In genomic region chr15:44222478-44222877, GRCh38 we compare ENCODE assay signal across 15 cellular contexts.
"Had no signal": no experiment of that assay in that cellular context is flagged by ENCODE, and none has a peak within 500 bp of the region (broad histone marks: within the 10 kb centered on the region; RNA-seq: fewer than 3 reads in every experiment).

No MANE protein-coding gene starts in this region.

- H3K27ac Mint-ChIP-seq: activated naive CD4-positive, alpha-beta T cell treated with anti-CD3 and anti-CD28 coated beads, Interleukin-2, amount 50 U/mL, for 72 hours; nephron progenitor cell; T-helper 1 cell treated with Interleukin-12 subunit alpha and Interleukin-12 subunit beta and Interleukin-4 antibody, amounts not matched to agents 30 μg/mL and 1 μg/mL, for 36 hours had no signal

- H3K9me3 ChIP-seq: adrenal gland, sigmoid colon had no signal

- H3K27ac ChIP-seq: adrenal gland, dorsolateral prefrontal cortex, sigmoid colon, WERI-Rb-1 had no signal

- H3K36me3 ChIP-seq: adrenal gland, sigmoid colon, WERI-Rb-1 had no signal

- ATAC-seq: activated naive CD4-positive, alpha-beta T cell treated with anti-CD3 and anti-CD28 coated beads, Interleukin-2, amount 50 U/mL, for 72 hours; left ventricle myocardium superior had no signal

- H3K4me1 ChIP-seq: sigmoid colon had no signal

- H3K9me3 Mint-ChIP-seq: activated naive CD4-positive, alpha-beta T cell treated with anti-CD3 and anti-CD28 coated beads, Interleukin-2, amount 50 U/mL, for 72 hours had no signal

- H3K4me3 ChIP-seq: adrenal gland, dorsolateral prefrontal cortex, sigmoid colon had no signal

- H3K27me3 ChIP-seq: adrenal gland, dorsolateral prefrontal cortex, sigmoid colon had no signal

- H3K36me3 Mint-ChIP-seq: activated naive CD4-positive, alpha-beta T cell treated with anti-CD3 and anti-CD28 coated beads, Interleukin-2, amount 50 U/mL, for 72 hours had no signal

- H3K4me3 Mint-ChIP-seq: nephron progenitor cell; T-helper 1 cell treated with Interleukin-12 subunit alpha and Interleukin-12 subunit beta and Interleukin-4 antibody, amounts not matched to agents 30 μg/mL and 1 μg/mL, for 36 hours had no signal

- DNase-seq: activated CD4-positive, alpha-beta T cell treated with anti-CD3 and anti-CD28 coated beads, Interleukin-2, amount 50 U/mL, for 4 hours; activated gamma-delta T cell; adrenal gland; dorsolateral prefrontal cortex; foreskin melanocyte; kidney; left ventricle myocardium superior; nephron progenitor cell; nucleus accumbens; sigmoid colon; stimulated activated CD8-positive, alpha-beta memory T cell treated with anti-CD3 and anti-CD28 coated beads, Interleukin-4, amount 100 ng/mL, for 48 hours; stimulated activated naive CD4-positive, alpha-beta T cell; WERI-Rb-1 had no signal
